ENCODE assay signal across 22 cellular contexts in genomic region chr18:25181581-25181980, GRCh38.
"Had no signal": no experiment of that assay in that cellular context is flagged by ENCODE, and none has a peak within 500 bp of the region (broad histone marks: within the 10 kb centered on the region; RNA-seq: fewer than 3 reads in every experiment).

No MANE protein-coding gene starts in this region.

- H3K4me3 Mint-ChIP-seq: dendritic cell treated with granulocyte-macrophage colony-stimulating factor and Interleukin-4, amounts not matched to agents 40 ng/mL and 50 ng/mL, for 4 days; endodermal cell; naive thymus-derived CD8-positive, alpha-beta T cell; neural crest cell; stimulated activated naive B cell treated with anti-CD40 and anti-IgM and Interleukin-4, amounts not matched to agents 10 μg/mL and 1 μg/mL and 100 μg/mL, for 72 hours; stimulated activated naive CD8-positive, alpha-beta T cell treated with anti-CD3 and anti-CD28 coated beads, Interleukin-15, Interleukin-2, amounts not matched to agents 100 ng/mL and 50 ng/mL, for 24 hours had no signal

- H3K9me3 Mint-ChIP-seq: dendritic cell treated with granulocyte-macrophage colony-stimulating factor and Interleukin-4, amounts not matched to agents 40 ng/mL and 50 ng/mL, for 4 days; endodermal cell; naive thymus-derived CD8-positive, alpha-beta T cell; neural crest cell; stimulated activated naive B cell treated with anti-CD40 and anti-IgM and Interleukin-4, amounts not matched to agents 10 μg/mL and 1 μg/mL and 100 μg/mL, for 72 hours; stimulated activated naive CD8-positive, alpha-beta T cell treated with anti-CD3 and anti-CD28 coated beads, Interleukin-15, Interleukin-2, amounts not matched to agents 100 ng/mL and 50 ng/mL, for 24 hours had no signal

- H3K36me3 Mint-ChIP-seq: naive thymus-derived CD8-positive, alpha-beta T cell; stimulated activated naive B cell treated with anti-CD40 and anti-IgM and Interleukin-4, amounts not matched to agents 10 μg/mL and 1 μg/mL and 100 μg/mL, for 72 hours had no signal

- ATAC-seq: esophagus mucosa; left lung; lower lobe of right lung; naive thymus-derived CD8-positive, alpha-beta T cell; stimulated activated naive B cell treated with anti-CD40 and anti-IgM and Interleukin-4, amounts not matched to agents 10 μg/mL and 1 μg/mL and 100 μg/mL, for 72 hours; upper lobe of right lung had no signal

- H3K4me1 Mint-ChIP-seq: naive thymus-derived CD8-positive, alpha-beta T cell; stimulated activated naive B cell treated with anti-CD40 and anti-IgM and Interleukin-4, amounts not matched to agents 10 μg/mL and 1 μg/mL and 100 μg/mL, for 72 hours had no signal

- DNase-seq: colonic mucosa; effector CD8-positive, alpha-beta T cell; foreskin fibroblast; gastrocnemius medialis; head of caudate nucleus; kidney; left lung; lower lobe of right lung; naive thymus-derived CD8-positive, alpha-beta T cell; right lobe of liver; small intestine; stimulated activated CD4-positive, alpha-beta T cell treated with anti-CD3 and anti-CD28 coated beads, Interleukin-15, amount 100 ng/mL, for 24 hours; stimulated activated CD4-positive, alpha-beta T cell treated with anti-CD3 and anti-CD28 coated beads, Interleukin-2, amount 100 ng/mL, for 48 hours; stimulated activated naive B cell treated with anti-CD40 and anti-IgM and Interleukin-4, amounts not matched to agents 10 μg/mL and 1 μg/mL and 100 μg/mL, for 72 hours; upper lobe of right lung; uterus had no signal

- H3K27me3 Mint-ChIP-seq: dendritic cell treated with granulocyte-macrophage colony-stimulating factor and Interleukin-4, amounts not matched to agents 40 ng/mL and 50 ng/mL, for 4 days; progenitor cell of endocrine pancreas; stimulated activated naive B cell treated with anti-CD40 and anti-IgM and Interleukin-4, amounts not matched to agents 10 μg/mL and 1 μg/mL and 100 μg/mL, for 72 hours; stimulated activated naive CD8-positive, alpha-beta T cell treated with anti-CD3 and anti-CD28 coated beads, Interleukin-15, Interleukin-2, amounts not matched to agents 100 ng/mL and 50 ng/mL, for 24 hours had no signal

- H3K27ac Mint-ChIP-seq: dendritic cell treated with granulocyte-macrophage colony-stimulating factor and Interleukin-4, amounts not matched to agents 40 ng/mL and 50 ng/mL, for 4 days; endodermal cell; naive thymus-derived CD8-positive, alpha-beta T cell; progenitor cell of endocrine pancreas; stimulated activated naive B cell treated with anti-CD40 and anti-IgM and Interleukin-4, amounts not matched to agents 10 μg/mL and 1 μg/mL and 100 μg/mL, for 72 hours; stimulated activated naive CD8-positive, alpha-beta T cell treated with anti-CD3 and anti-CD28 coated beads, Interleukin-15, Interleukin-2, amounts not matched to agents 100 ng/mL and 50 ng/mL, for 24 hours had no signal
